Comparison of ENCODE assay signal across 1 cellular context in the genomic region with DNA sequence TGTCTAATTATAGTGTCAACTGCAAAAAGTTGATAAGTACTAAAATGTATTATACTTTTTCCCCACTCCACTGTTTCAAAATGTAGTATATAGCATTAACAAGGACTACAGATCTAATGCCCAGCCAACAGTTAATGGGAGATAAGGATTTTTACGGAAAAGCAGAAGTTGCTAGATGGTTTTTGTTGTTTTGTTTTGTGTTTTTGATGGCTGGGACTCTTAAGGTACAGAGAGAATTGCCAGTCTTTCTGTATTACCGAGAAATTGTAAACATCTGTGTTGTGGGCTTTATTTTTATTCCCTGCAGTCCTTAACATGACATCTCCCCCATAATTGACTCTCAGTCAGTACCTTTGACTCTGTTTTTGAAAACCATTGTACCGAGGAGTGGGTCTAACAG.
A peak's percentile ranks its signal among the peaks of the same experiment; 100 is the strongest.
TF ChIP-seq lines count a peak whose summit lies in the region.

No MANE protein-coding gene starts in this region.

TF ChIP-seq in GM12878, 131 proteins besides CTCF, POLR2A, EP300 and RAD21:
- TF ChIP-seq IKZF2 (IDR thresholded peaks at IDR 0.05) (0 out of 4 replicates have a peak, but pooled peaks of 1 of the 2 experiments have one; percentile 13), ZZZ3 (IDR thresholded peaks at IDR 0.05; ENCODE audit: control insufficient read depth, insufficient read length, low read depth) (no peak)
TF ChIP-seq in GM12878: peak in this region for 1.
